21 cellular contexts compared by ENCODE assay signal in genomic region chr19:1991018-1991390, GRCh38.
"Had no signal": no experiment of that assay in that cellular context is flagged by ENCODE, and none has a peak within 500 bp of the region (broad histone marks: within the 10 kb centered on the region; RNA-seq: fewer than 3 reads in every experiment).

No MANE protein-coding gene starts in this region.

- ATAC-seq: effector memory CD8-positive, alpha-beta T cell; foreskin keratinocyte; left colon; left ventricle myocardium superior; natural killer cell treated with Interleukin-12 subunit alpha and Interleukin-12 subunit beta and Interleukin-15 and Interleukin-18, amount 100 ng/mL, for 72 hours; sciatic nerve; stimulated activated memory B cell treated with anti-CD40 and anti-IgM and Interleukin-4, amounts not matched to agents 10 μg/mL and 1 μg/mL and 100 μg/mL, for 72 hours; stimulated activated naive CD8-positive, alpha-beta T cell treated with anti-CD3 and anti-CD28 coated beads, Interleukin-15, amount 100 ng/mL, for 72 hours had no signal

- DNase-seq: effector memory CD8-positive, alpha-beta T cell; erythroblast; foreskin keratinocyte; left colon; left ventricle myocardium superior; mesenchymal stem cell; midbrain; retina; spleen; stimulated activated CD4-positive, alpha-beta T cell treated with anti-CD3 and anti-CD28 coated beads, Interleukin-15, amount 100 ng/mL, for 24 hours; stimulated activated CD4-positive, alpha-beta T cell treated with anti-CD3 and anti-CD28 coated beads, Interleukin-1b, Interleukin-23, amount 100 ng/mL, for 48 hours; stimulated activated CD4-positive, alpha-beta T cell treated with anti-CD3 and anti-CD28 coated beads, Interleukin-4, amount 100 ng/mL, for 24 hours; stimulated activated naive CD8-positive, alpha-beta T cell treated with anti-CD3 and anti-CD28 coated beads, Interleukin-15, amount 100 ng/mL, for 72 hours; testis; transverse colon had no signal

- H3K27ac ChIP-seq: foreskin keratinocyte, parathyroid adenoma, psoas muscle, spleen, testis, transverse colon had no signal

- H3K4me3 Mint-ChIP-seq: effector memory CD8-positive, alpha-beta T cell; natural killer cell treated with Interleukin-12 subunit alpha and Interleukin-12 subunit beta and Interleukin-15 and Interleukin-18, amount 100 ng/mL, for 72 hours; stimulated activated memory B cell treated with anti-CD40 and anti-IgM and Interleukin-4, amounts not matched to agents 10 μg/mL and 1 μg/mL and 100 μg/mL, for 72 hours; stimulated activated naive CD8-positive, alpha-beta T cell treated with anti-CD3 and anti-CD28 coated beads, Interleukin-15, amount 100 ng/mL, for 72 hours had no signal

- H3K79me2 ChIP-seq: parathyroid adenoma had no signal

- H3K4me1 Mint-ChIP-seq: stimulated activated memory B cell treated with anti-CD40 and anti-IgM and Interleukin-4, amounts not matched to agents 10 μg/mL and 1 μg/mL and 100 μg/mL, for 72 hours had no signal

- H3K9me3 ChIP-seq: psoas muscle, spleen, testis, transverse colon had no signal

- H3K27me3 ChIP-seq: foreskin keratinocyte, spleen, testis, transverse colon had no signal

- H3K4me1 ChIP-seq: foreskin keratinocyte, parathyroid adenoma, psoas muscle, spleen, testis had no signal

- H3K4me3 ChIP-seq: lung, psoas muscle, spleen, testis, transverse colon had no signal

- H3K27ac Mint-ChIP-seq: natural killer cell treated with Interleukin-12 subunit alpha and Interleukin-12 subunit beta and Interleukin-15 and Interleukin-18, amount 100 ng/mL, for 72 hours; stimulated activated memory B cell treated with anti-CD40 and anti-IgM and Interleukin-4, amounts not matched to agents 10 μg/mL and 1 μg/mL and 100 μg/mL, for 72 hours had no signal

- H3K27me3 Mint-ChIP-seq: effector memory CD8-positive, alpha-beta T cell; natural killer cell treated with Interleukin-12 subunit alpha and Interleukin-12 subunit beta and Interleukin-15 and Interleukin-18, amount 100 ng/mL, for 72 hours; stimulated activated memory B cell treated with anti-CD40 and anti-IgM and Interleukin-4, amounts not matched to agents 10 μg/mL and 1 μg/mL and 100 μg/mL, for 72 hours; stimulated activated naive CD8-positive, alpha-beta T cell treated with anti-CD3 and anti-CD28 coated beads, Interleukin-15, amount 100 ng/mL, for 72 hours had no signal

- H2AFZ ChIP-seq: parathyroid adenoma had no signal

- H3K9ac ChIP-seq: parathyroid adenoma had no signal

- H3K9me3 Mint-ChIP-seq: effector memory CD8-positive, alpha-beta T cell; natural killer cell treated with Interleukin-12 subunit alpha and Interleukin-12 subunit beta and Interleukin-15 and Interleukin-18, amount 100 ng/mL, for 72 hours; stimulated activated memory B cell treated with anti-CD40 and anti-IgM and Interleukin-4, amounts not matched to agents 10 μg/mL and 1 μg/mL and 100 μg/mL, for 72 hours; stimulated activated naive CD8-positive, alpha-beta T cell treated with anti-CD3 and anti-CD28 coated beads, Interleukin-15, amount 100 ng/mL, for 72 hours had no signal
